ENCODE assay signal across 1 cellular context in the genomic region with DNA sequence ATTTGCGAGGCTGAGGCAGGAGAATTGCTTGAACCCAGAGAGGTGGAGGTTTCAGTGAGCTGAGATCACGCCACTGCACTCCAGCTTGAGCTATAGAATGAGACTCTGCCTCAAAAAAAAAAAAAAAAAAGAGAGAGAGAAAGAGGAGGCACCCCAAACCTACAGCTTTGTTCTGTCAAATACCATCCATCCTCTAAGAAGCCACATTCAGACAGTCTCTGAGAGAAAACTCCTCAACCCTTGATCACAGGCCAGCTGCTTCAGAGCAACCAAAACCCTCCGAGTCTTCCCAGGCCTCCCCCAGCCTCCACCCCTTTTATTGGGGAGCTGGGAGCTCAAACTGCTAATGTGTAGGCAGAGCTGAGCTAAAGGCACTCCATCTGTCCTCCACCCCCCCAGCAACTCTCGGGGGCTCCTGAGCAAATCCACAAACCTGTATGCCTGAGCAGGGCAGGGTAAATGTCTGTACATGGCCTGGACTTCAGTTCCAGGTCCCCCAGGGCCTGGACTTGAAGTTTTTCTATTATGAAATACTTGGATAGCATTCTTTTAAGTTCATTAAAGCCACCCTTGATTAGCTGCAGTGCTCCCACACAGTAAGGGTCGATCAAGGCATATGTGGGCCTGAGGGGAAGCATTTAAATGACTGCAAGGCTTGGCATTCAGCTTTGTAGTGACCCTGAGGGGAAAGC.
TF ChIP-seq lines count a peak whose summit lies in the region.

No MANE protein-coding gene starts in this region.

TF ChIP-seq in SK-N-SH treated with all-trans-retinoic acid at 6 μM for 48 hours, 23 proteins besides CTCF, POLR2A, EP300 and RAD21 (continued from another document):
- no peak for TF ChIP-seq ESRRG (CRISPR knock-in tag; IDR thresholded peaks at IDR 0.05)
- TF ChIP-seq, protein P1, sequence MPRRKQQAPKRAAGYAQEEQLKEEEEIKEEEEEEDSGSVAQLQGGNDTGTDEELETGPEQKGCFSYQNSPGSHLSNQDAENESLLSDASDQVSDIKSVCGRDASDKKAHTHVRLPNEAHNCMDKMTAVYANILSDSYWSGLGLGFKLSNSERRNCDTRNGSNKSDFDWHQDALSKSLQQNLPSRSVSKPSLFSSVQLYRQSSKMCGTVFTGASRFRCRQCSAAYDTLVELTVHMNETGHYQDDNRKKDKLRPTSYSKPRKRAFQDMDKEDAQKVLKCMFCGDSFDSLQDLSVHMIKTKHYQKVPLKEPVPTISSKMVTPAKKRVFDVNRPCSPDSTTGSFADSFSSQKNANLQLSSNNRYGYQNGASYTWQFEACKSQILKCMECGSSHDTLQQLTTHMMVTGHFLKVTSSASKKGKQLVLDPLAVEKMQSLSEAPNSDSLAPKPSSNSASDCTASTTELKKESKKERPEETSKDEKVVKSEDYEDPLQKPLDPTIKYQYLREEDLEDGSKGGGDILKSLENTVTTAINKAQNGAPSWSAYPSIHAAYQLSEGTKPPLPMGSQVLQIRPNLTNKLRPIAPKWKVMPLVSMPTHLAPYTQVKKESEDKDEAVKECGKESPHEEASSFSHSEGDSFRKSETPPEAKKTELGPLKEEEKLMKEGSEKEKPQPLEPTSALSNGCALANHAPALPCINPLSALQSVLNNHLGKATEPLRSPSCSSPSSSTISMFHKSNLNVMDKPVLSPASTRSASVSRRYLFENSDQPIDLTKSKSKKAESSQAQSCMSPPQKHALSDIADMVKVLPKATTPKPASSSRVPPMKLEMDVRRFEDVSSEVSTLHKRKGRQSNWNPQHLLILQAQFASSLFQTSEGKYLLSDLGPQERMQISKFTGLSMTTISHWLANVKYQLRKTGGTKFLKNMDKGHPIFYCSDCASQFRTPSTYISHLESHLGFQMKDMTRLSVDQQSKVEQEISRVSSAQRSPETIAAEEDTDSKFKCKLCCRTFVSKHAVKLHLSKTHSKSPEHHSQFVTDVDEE (CRISPR knock-in tag; IDR thresholded peaks at IDR 0.05), result no peak
- TF ChIP-seq PPARA (CRISPR knock-in tag; IDR thresholded peaks at IDR 0.05; ENCODE audit: borderline replicate concordance), result no peak
- TF ChIP-seq, protein P2, sequence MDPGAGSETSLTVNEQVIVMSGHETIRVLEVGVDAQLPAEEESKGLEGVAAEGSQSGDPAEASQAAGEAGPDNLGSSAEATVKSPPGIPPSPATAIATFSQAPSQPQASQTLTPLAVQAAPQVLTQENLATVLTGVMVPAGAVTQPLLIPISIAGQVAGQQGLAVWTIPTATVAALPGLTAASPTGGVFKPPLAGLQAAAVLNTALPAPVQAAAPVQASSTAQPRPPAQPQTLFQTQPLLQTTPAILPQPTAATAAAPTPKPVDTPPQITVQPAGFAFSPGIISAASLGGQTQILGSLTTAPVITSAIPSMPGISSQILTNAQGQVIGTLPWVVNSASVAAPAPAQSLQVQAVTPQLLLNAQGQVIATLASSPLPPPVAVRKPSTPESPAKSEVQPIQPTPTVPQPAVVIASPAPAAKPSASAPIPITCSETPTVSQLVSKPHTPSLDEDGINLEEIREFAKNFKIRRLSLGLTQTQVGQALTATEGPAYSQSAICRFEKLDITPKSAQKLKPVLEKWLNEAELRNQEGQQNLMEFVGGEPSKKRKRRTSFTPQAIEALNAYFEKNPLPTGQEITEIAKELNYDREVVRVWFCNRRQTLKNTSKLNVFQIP (CRISPR knock-in tag; IDR thresholded peaks at IDR 0.05; ENCODE audit: borderline replicate concordance, low read depth), result no peak
- no peak for TF ChIP-seq TOX (CRISPR knock-in tag; IDR thresholded peaks at IDR 0.05; ENCODE audit: borderline replicate concordance)
- TF ChIP-seq, protein P3, sequence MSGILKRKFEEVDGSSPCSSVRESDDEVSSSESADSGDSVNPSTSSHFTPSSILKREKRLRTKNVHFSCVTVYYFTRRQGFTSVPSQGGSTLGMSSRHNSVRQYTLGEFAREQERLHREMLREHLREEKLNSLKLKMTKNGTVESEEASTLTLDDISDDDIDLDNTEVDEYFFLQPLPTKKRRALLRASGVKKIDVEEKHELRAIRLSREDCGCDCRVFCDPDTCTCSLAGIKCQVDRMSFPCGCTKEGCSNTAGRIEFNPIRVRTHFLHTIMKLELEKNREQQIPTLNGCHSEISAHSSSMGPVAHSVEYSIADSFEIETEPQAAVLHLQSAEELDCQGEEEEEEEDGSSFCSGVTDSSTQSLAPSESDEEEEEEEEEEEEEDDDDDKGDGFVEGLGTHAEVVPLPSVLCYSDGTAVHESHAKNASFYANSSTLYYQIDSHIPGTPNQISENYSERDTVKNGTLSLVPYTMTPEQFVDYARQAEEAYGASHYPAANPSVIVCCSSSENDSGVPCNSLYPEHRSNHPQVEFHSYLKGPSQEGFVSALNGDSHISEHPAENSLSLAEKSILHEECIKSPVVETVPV (CRISPR knock-in tag; IDR thresholded peaks at IDR 0.05), result no peak
- TF ChIP-seq OSR1 (CRISPR knock-in tag; IDR thresholded peaks at IDR 0.05), result no peak
